Comparison of ENCODE assay signal across 1 cellular context in the genomic region with DNA sequence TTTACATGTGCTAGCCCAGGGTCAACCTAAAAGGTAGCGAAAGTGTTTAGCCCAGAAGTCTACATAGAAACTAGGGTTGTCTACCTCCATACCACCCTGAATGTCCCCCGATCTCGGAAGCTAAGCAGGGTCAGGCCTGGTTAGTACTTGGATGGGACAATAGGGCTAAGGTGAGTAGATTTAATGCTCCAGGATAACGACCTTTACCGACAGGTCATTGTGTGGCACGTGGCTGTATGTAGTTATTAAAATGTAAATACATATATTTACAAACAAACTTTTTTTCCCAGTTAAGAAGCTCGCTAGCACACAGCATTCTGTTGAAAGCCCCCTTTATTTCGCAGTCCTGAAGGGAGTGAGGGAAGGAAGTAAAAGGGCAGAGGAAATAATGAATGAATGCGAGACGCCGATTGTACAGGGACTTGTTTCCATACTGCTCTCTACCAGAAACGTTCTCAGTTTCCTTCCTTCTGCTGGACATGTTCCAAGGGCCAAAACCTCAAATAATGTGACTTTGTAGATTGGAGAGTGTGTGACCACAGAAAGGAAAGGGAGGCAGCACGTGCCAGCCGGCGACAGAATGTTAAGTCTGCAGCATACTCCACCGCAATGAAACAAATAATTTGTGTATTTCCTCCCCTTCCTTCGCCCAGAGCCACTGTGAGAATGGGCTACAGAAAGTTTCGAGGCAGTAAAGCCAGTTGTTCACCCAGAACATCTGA.
A peak's percentile ranks its signal among the peaks of the same experiment; 100 is the strongest.
TF ChIP-seq lines count a peak whose summit lies in the region.

No MANE protein-coding gene starts in this region.

TF ChIP-seq in H1, 55 proteins besides CTCF, POLR2A, EP300 and RAD21:
- TF ChIP-seq KDM1A (IDR thresholded peaks at IDR 0.05; ENCODE audit: borderline replicate concordance, low read length): no peak
- peak; percentile 68 for TF ChIP-seq TBP (IDR thresholded peaks at IDR 0.05; ENCODE audit: low read depth, low read length)
- TF ChIP-seq, protein P1, sequence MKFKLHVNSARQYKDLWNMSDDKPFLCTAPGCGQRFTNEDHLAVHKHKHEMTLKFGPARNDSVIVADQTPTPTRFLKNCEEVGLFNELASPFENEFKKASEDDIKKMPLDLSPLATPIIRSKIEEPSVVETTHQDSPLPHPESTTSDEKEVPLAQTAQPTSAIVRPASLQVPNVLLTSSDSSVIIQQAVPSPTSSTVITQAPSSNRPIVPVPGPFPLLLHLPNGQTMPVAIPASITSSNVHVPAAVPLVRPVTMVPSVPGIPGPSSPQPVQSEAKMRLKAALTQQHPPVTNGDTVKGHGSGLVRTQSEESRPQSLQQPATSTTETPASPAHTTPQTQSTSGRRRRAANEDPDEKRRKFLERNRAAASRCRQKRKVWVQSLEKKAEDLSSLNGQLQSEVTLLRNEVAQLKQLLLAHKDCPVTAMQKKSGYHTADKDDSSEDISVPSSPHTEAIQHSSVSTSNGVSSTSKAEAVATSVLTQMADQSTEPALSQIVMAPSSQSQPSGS (IDR thresholded peaks at IDR 0.05; ENCODE audit: low read length): 0 out of 2 replicates have a peak, but pooled peaks have one; percentile 13
TF ChIP-seq in H1: peak in this region for 2.
